In the genomic region with DNA sequence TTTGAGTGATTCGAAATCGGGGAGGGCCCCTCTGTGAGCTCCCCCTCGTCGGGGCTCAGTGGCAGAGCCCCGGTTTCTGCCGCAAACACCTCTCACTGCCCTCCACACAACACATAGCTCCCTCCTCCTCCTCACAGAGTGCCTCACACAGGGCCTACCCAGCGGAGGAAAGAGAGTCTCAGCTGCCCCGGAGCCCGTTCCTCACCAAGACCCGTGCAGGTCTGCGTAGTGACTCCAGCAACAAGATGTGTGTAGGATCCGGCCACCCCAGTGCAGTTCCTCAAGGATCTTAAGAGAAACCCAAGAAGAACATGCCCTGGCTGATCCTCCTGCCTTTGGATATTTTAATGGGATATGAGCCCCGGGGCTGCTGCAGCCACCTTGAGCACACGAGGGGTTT, we compare ENCODE assay signal across 17 cellular contexts.
DNase-seq lines count a peak whose midpoint lies in the region; ATAC-seq and TF ChIP-seq lines count a peak whose summit lies in the region.
"Had no signal": no experiment of that assay in that cellular context is flagged by ENCODE, and none has a peak within 500 bp of the region (broad histone marks: within the 10 kb centered on the region; RNA-seq: fewer than 3 reads in every experiment).

No MANE protein-coding gene starts in this region.

- H4K91ac ChIP-seq in trophoblast cell (ENCODE audit: low read depth, low read length) = peak overlapping the region; percentile 10

- H2AFZ ChIP-seq in trophoblast cell (ENCODE audit: insufficient read depth, low read length, poor library complexity) = no peak overlapping the region

- intact Hi-C loops in cardiac septum (cut with DNase I) = no loop called here
- intact Hi-C loops in CD8-positive, alpha-beta T cell (cut with DNase I, micrococcal nuclease) = no loop called here

- no peaks in the 10 kb centered on the region for H3K27me3 ChIP-seq in right atrium auricular region
- H3K27me3 ChIP-seq in trophoblast cell (ENCODE audit: insufficient read depth, low read length) = no peaks in the 10 kb centered on the region
- no peaks in the 10 kb centered on the region for H3K27me3 ChIP-seq in CD8-positive, alpha-beta T cell (ENCODE audit: insufficient read depth, low read length)

- ATAC-seq in CD8-positive, alpha-beta T cell = no peak
- ATAC-seq in GM18858 (IDR thresholded peaks at IDR 0.05; ENCODE audit: unreplicated experiment) = no peak
- ATAC-seq: HepG2 had no signal

- H4K8ac ChIP-seq in trophoblast cell (ENCODE audit: low read depth, low read length) = no peak overlapping the region

- no peak overlapping the region for H4K12ac ChIP-seq in trophoblast cell (ENCODE audit: low read depth, low read length)

- CTCF ChIA-PET in RWPE1 (lab: Yijun Ruan, JAX) = no interaction called here
- CTCF ChIA-PET in CD8-positive, alpha-beta T cell (lab: Charles Lee) = no interaction called here

- H3K4me3 ChIP-seq in right atrium auricular region (no peak overlapping the region), trophoblast cell (ENCODE audit: low read depth, low read length) (no peak overlapping the region)
- no peak overlapping the region for H3K4me3 ChIP-seq in CD8-positive, alpha-beta T cell (ENCODE audit: low read depth, low read length)

- POLR2A ChIA-PET in RWPE1 (lab: Yijun Ruan, JAX; ENCODE audit: low non-redundant PET) = no interaction called here
- POLR2A ChIA-PET in CD8-positive, alpha-beta T cell (lab: Charles Lee) = no interaction called here

- H3K36me3 Mint-ChIP-seq in CD8-positive, alpha-beta T cell = peaks cover 10% of the 10 kb centered on the region

- H3K9me3 ChIP-seq in right atrium auricular region (peaks cover 0 to 2% of the 10 kb centered on the region in 2 donors), trophoblast cell (ENCODE audit: insufficient read depth, low read depth, low read length) (peaks cover 8% of the 10 kb centered on the region)
- H3K9me3 ChIP-seq in CD8-positive, alpha-beta T cell (ENCODE audit: low read length) = no peaks in the 10 kb centered on the region

- H3K27ac ChIP-seq in right atrium auricular region = no peak overlapping the region
- no peak overlapping the region for H3K27ac ChIP-seq in trophoblast cell (ENCODE audit: low read depth, low read length)
- no peak overlapping the region for H3K27ac ChIP-seq in RWPE1
- no peak overlapping the region for H3K27ac ChIP-seq in CD8-positive, alpha-beta T cell (ENCODE audit: low read depth, low read length)

- H3K23ac ChIP-seq in trophoblast cell (ENCODE audit: low read length) = no peak overlapping the region

- TF ChIP-seq CTCF in right atrium auricular region (IDR thresholded peaks at IDR 0.05) (no peak), RWPE1 (conservative IDR thresholded peaks at IDR 0.05; ENCODE audit: low read depth) (no peak)
- no peak for TF ChIP-seq CTCF in CD8-positive, alpha-beta T cell (IDR thresholded peaks at IDR 0.05)

- H3K4me3 Mint-ChIP-seq in CD8-positive, alpha-beta T cell = no peak overlapping the region
- H3K4me3 Mint-ChIP-seq: B cell; CD4-positive, alpha-beta memory T cell had no signal

- H3K27ac Mint-ChIP-seq in CD8-positive, alpha-beta T cell = no peak overlapping the region
- H3K27ac Mint-ChIP-seq: B cell; CD4-positive, alpha-beta memory T cell had no signal

- no peaks in the 10 kb centered on the region for H3K9me3 Mint-ChIP-seq in CD8-positive, alpha-beta T cell

- no peak overlapping the region for H3K14ac ChIP-seq in trophoblast cell (ENCODE audit: low read length)

- H3K36me3 ChIP-seq in right atrium auricular region = no peaks in the 10 kb centered on the region
- no peaks in the 10 kb centered on the region for H3K36me3 ChIP-seq in trophoblast cell (ENCODE audit: control insufficient read depth in 1 of 2, insufficient read depth in 2 of 2, low read length in 2 of 2)
- H3K36me3 ChIP-seq in CD8-positive, alpha-beta T cell (ENCODE audit: insufficient read depth, low read length) = no peaks in the 10 kb centered on the region

- H3K18ac ChIP-seq in trophoblast cell (ENCODE audit: low read length) = no peak overlapping the region

- H3K4me1 Mint-ChIP-seq in CD8-positive, alpha-beta T cell (ENCODE audit: low read depth) = no peaks in the 10 kb centered on the region

- peak overlapping the region; percentile 30 for H2BK120ac ChIP-seq in trophoblast cell (ENCODE audit: insufficient read depth, low read length, poor library complexity)

- no CpG with 5 or more reads among the region's 14 CpGs for WGBS in trophoblast cell (ENCODE audit: extremely low coverage, insufficient coverage, insufficient read length)

- H2AK5ac ChIP-seq in trophoblast cell (ENCODE audit: low read length) = no peak overlapping the region

- H2BK12ac ChIP-seq in trophoblast cell (ENCODE audit: low read length) = no peak overlapping the region

- no peak overlapping the region for H3K4me2 ChIP-seq in trophoblast cell (ENCODE audit: low read length)

- H3K27me3 Mint-ChIP-seq in CD8-positive, alpha-beta T cell (ENCODE audit: low read depth) = no peaks in the 10 kb centered on the region
- H3K27me3 Mint-ChIP-seq: B cell; CD4-positive, alpha-beta memory T cell had no signal

- DNase-seq in cardiac septum (ENCODE audit: low spot score) = peak; percentile 43
- no peak for DNase-seq in right atrium auricular region (ENCODE audit: low spot score)
- peak; percentile 27 for DNase-seq in islet precursor cell
- no peak for DNase-seq in trophoblast cell
- no peak for DNase-seq in RWPE1 (ENCODE audit: low spot score)
- no peak for DNase-seq in CD8-positive, alpha-beta T cell
- DNase-seq: C1 segment of cervical spinal cord; CD4-positive, alpha-beta memory T cell; COR-L47; DMS153; DMS79 treated with DMSO at 0.1 percent for 48 hours; EL; GOT3; H9 had no signal

- H2BK5ac ChIP-seq in trophoblast cell (ENCODE audit: low read depth, low read length, poor library complexity) = no peak overlapping the region

- H3K4me1 ChIP-seq in right atrium auricular region (no peaks in the 10 kb centered on the region), trophoblast cell (ENCODE audit: control insufficient read depth in 1 of 2, insufficient read depth in 2 of 2, low read length in 2 of 2) (peaks cover 0 to 2% of the 10 kb centered on the region in 2 experiments)
- no peaks in the 10 kb centered on the region for H3K4me1 ChIP-seq in CD8-positive, alpha-beta T cell (ENCODE audit: insufficient read depth, low read length)

- H3K79me1 ChIP-seq in trophoblast cell (ENCODE audit: low read length) = peaks cover 2% of the 10 kb centered on the region

- H3K4ac ChIP-seq in trophoblast cell (ENCODE audit: low read depth, low read length) = no peak overlapping the region

- H3K9ac ChIP-seq in trophoblast cell (ENCODE audit: low read length) = no peak overlapping the region

- H3K79me2 ChIP-seq in trophoblast cell (ENCODE audit: control insufficient read depth, insufficient read depth, low read length, poor library complexity) = no peaks in the 10 kb centered on the region

Comparison
In these comparisons a context has a peak if more than half of its experiments do, and no peak if none do; other contexts are left out.
1. DNase-seq: peak in cardiac septum (single experiment) and islet precursor cell (single experiment); none in right atrium auricular region (single experiment), trophoblast cell (0 of 2), RWPE1 (single experiment) and CD8-positive, alpha-beta T cell (0 of 7).